In the genomic region with DNA sequence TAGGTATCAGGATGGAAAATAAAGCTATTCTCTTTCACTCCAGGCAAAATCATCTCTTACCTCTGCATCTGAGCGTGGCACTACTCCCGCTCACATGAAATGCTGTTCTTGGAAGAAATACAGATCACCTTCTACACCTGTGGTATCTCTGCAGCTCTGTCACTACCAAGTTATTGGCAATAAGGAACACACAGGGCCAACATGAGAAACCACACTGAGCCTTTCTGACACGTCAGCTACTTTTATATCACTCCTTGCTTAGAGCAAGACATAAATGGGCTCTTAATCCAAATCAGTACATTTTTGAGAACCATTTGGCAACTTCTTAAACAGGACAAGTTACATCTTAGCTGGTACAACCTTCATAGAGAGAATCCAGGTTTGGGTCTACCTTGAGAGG, we compare ENCODE assay signal across 33 cellular contexts.
"Had no signal": no experiment of that assay in that cellular context is flagged by ENCODE, and none has a peak within 500 bp of the region (broad histone marks: within the 10 kb centered on the region; RNA-seq: fewer than 3 reads in every experiment).

No MANE protein-coding gene starts in this region.

- H3K27me3 ChIP-seq: adrenal gland, ascending aorta, body of pancreas, brain microvascular endothelial cell, breast epithelium, cardiac muscle cell had no signal

- H3K4me1 ChIP-seq: adrenal gland, ascending aorta, body of pancreas, breast epithelium had no signal

- H3K4me3 ChIP-seq: adrenal gland, ascending aorta, body of pancreas, breast epithelium, cardiac muscle cell had no signal

- DNase-seq: activated effector memory CD4-positive, alpha-beta T cell treated with anti-CD3 and anti-CD28 coated beads, Interleukin-2, amount 50 U/mL, for 16 hours; activated effector memory CD4-positive, alpha-beta T cell treated with Interleukin-2 at 50 U/mL for 16 hours; activated gamma-delta T cell; activated gamma-delta T cell treated with Interleukin-2 at 50 U/mL for 16 hours; activated naive CD4-positive, alpha-beta T cell; activated naive CD4-positive, alpha-beta T cell treated with anti-CD3 and anti-CD28 coated beads for 36 hours; activated naive CD4-positive, alpha-beta T cell treated with anti-CD3 and anti-CD28 coated beads, Interleukin-2, amount 10 ng/mL, durations not matched to agents 7 days and 5 days; activated naive CD4-positive, alpha-beta T cell treated with anti-CD3 and anti-CD28 coated beads, Interleukin-2, amount 50 U/mL, for 16 hours; activated naive CD4-positive, alpha-beta T cell treated with Interleukin-2 at 50 U/mL for 16 hours; activated naive CD8-positive, alpha-beta T cell treated with anti-CD3 and anti-CD28 coated beads for 36 hours; activated naive CD8-positive, alpha-beta T cell treated with anti-CD3 and anti-CD28 coated beads, Interleukin-2, amount 10 ng/mL, durations not matched to agents 7 days and 5 days; activated naive CD8-positive, alpha-beta T cell treated with anti-CD3 and anti-CD28 coated beads, Interleukin-2, amount 50 U/mL, for 24 hours; activated T-cell treated with anti-CD3 and anti-CD28 coated beads, Interleukin-2, amount 50 U/mL, for 24 hours; activated T-cell treated with anti-CD3 and anti-CD28 coated beads, Interleukin-2, amount 50 U/mL, for 4 hours; activated T-cell treated with anti-CD3 and anti-CD28 coated beads, Interleukin-2, amount 50 U/mL, for 48 hours; activated T-cell treated with anti-CD3 and anti-CD28 coated beads, Interleukin-2, amount 50 U/mL, for 72 hours; adrenal gland; amniotic stem cell; amygdala; anterior cingulate cortex; aorta; body of pancreas; brain microvascular endothelial cell; central memory CD4-positive, alpha-beta T cell; cerebellar nuclear complex had no signal

- ATAC-seq: activated naive CD4-positive, alpha-beta T cell treated with anti-CD3 and anti-CD28 coated beads, Interleukin-2, amount 50 U/mL, for 72 hours; activated naive CD8-positive, alpha-beta T cell treated with anti-CD3 and anti-CD28 coated beads, Interleukin-2, amount 50 U/mL, for 24 hours; activated T-cell treated with anti-CD3 and anti-CD28 coated beads, Interleukin-2, amount 50 U/mL, for 4 hours; activated T-cell treated with anti-CD3 and anti-CD28 coated beads, Interleukin-2, amount 50 U/mL, for 72 hours; activated T-helper 17 cell treated with anti-CD3 and anti-CD28 coated beads, Interleukin-2, amount 50 U/mL, for 72 hours; body of pancreas had no signal

- H3K36me3 ChIP-seq: adrenal gland, ascending aorta, brain microvascular endothelial cell, breast epithelium, cardiac muscle cell had no signal

- FAIRE-seq: astrocyte, bronchial epithelial cell, colon had no signal

- H3K9me3 ChIP-seq: adrenal gland, ascending aorta, body of pancreas, breast epithelium had no signal

- H3K27ac ChIP-seq: adrenal gland, ascending aorta, body of pancreas, brain microvascular endothelial cell, breast epithelium, cardiac muscle cell had no signal
